In the genomic region with DNA sequence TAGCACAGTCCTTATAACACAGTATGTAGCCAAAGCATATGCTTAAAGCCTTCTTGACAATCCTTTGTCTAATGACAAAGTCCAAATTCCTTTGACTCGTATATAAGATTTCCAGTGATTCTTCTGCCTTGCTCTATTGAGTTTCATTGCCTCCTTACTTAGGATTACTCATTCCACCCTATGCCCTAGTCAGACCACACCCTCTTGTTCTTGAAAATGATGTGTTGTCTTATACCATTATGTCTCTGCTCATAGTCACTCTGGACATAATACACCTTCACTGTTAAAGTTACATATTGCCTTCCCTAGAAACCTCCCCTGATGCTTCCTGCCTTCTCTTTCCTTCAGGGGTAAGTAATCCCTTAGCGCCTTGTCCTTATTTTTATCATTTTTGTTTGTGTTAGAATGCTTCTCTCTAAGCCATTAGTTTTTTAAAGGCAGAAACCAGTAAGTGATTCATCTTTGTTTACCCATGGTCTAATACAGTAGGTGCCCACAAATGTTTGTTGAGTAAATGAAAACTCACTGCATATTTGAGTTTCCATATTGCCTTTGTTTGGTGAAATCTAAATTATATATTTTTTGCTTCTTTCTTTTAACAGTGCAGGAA, we compare ENCODE assay signal across 11 cellular contexts. TPM values are rescaled to one million over a fixed set of nuclear protein-coding genes. Genes with fewer than 3 reads are reported as not detected.
DNase-seq lines count a peak whose midpoint lies in the region; ATAC-seq and TF ChIP-seq lines count a peak whose summit lies in the region.
"Had no signal": no experiment of that assay in that cellular context is flagged by ENCODE, and none has a peak within 500 bp of the region (broad histone marks: within the 10 kb centered on the region; RNA-seq: fewer than 3 reads in every experiment).

No MANE protein-coding gene starts in this region.

- no peak overlapping the region for H3K4me3 Mint-ChIP-seq in activated T-helper 17 cell treated with anti-CD3 and anti-CD28 coated beads, Interleukin-2, amount 50 U/mL, for 72 hours

- H3K14ac ChIP-seq in neuronal stem cell (ENCODE audit: low read length), result no peak overlapping the region

- no peaks in the 10 kb centered on the region for H3K79me1 ChIP-seq in neuronal stem cell (ENCODE audit: low read depth, low read length)

- H3K36me3 ChIP-seq in neuronal stem cell (replicated peaks in 1 of 2; ENCODE audit: control insufficient read depth in 2 of 2, insufficient read depth in 2 of 2, low read length in 2 of 2) (no peaks in the 10 kb centered on the region), adrenal gland (replicated peaks in 1 of 2) (no peaks in the 10 kb centered on the region)
- H3K36me3 ChIP-seq: right lobe of liver had no signal

- no peak overlapping the region for H3K18ac ChIP-seq in neuronal stem cell (ENCODE audit: low read length)

- H3K9ac ChIP-seq in neuronal stem cell (ENCODE audit: low read depth, low read length, poor library complexity), result no peak overlapping the region

- H4K91ac ChIP-seq in neuronal stem cell (ENCODE audit: low read depth, low read length, poor library complexity), result no peak overlapping the region

- H3K4me3 ChIP-seq in neuronal stem cell (ENCODE audit: low read length in 2 of 2) (no peak overlapping the region), adrenal gland (no peak overlapping the region)
- H3K4me3 ChIP-seq: right lobe of liver had no signal

- no peaks in the 10 kb centered on the region for H3K9me3 ChIP-seq in neuronal stem cell (replicated peaks in 1 of 2; ENCODE audit: control insufficient read depth in 2 of 2, insufficient read depth in 1 of 2, low read depth in 1 of 2, low read length in 2 of 2)
- no peaks in the 10 kb centered on the region for H3K9me3 ChIP-seq in adrenal gland (replicated peaks in 1 of 3)
- H3K9me3 ChIP-seq: right lobe of liver had no signal

- no peaks in the 10 kb centered on the region for H3K27me3 ChIP-seq in neuronal stem cell (ENCODE audit: control insufficient read depth in 3 of 3, insufficient read depth in 3 of 3, low read depth in 1 of 3, low read length in 3 of 3)
- H3K27me3 ChIP-seq in adrenal gland, result no peaks in the 10 kb centered on the region
- H3K27me3 ChIP-seq: right lobe of liver had no signal

- no peak overlapping the region for H2BK5ac ChIP-seq in neuronal stem cell (ENCODE audit: low read length)

- no peak overlapping the region for H3K23ac ChIP-seq in neuronal stem cell (ENCODE audit: low read depth, low read length, poor library complexity)

- no peak overlapping the region for H3K27ac ChIP-seq in neuronal stem cell (replicated peaks; ENCODE audit: low read length)
- no peak overlapping the region for H3K27ac ChIP-seq in adrenal gland
- H3K27ac ChIP-seq: right lobe of liver had no signal

- no peaks in the 10 kb centered on the region for H3K27me3 Mint-ChIP-seq in activated T-helper 17 cell treated with anti-CD3 and anti-CD28 coated beads, Interleukin-2, amount 50 U/mL, for 72 hours

- H3K4ac ChIP-seq in neuronal stem cell (ENCODE audit: low read length), result no peak overlapping the region

- ATAC-seq in GM18858 (IDR thresholded peaks at IDR 0.05; ENCODE audit: unreplicated experiment), result peak; percentile 61
- ATAC-seq in HG02852 (IDR thresholded peaks at IDR 0.05; ENCODE audit: unreplicated experiment), result peak; percentile 46
- ATAC-seq in activated T-helper 17 cell treated with anti-CD3 and anti-CD28 coated beads, Interleukin-2, amount 50 U/mL, for 72 hours (replicated peaks), result peak; percentile 99
- ATAC-seq in omental fat pad (ENCODE audit: low FRiP score), result peak; percentile 63

- H3K4me1 ChIP-seq in neuronal stem cell (ENCODE audit: control insufficient read depth in 2 of 2, insufficient read depth in 1 of 2, low read depth in 1 of 2, low read length in 2 of 2) (peaks cover 0 to 11% of the 10 kb centered on the region in 2 donors), adrenal gland (replicated peaks in 1 of 2) (peaks cover 0 to 5% of the 10 kb centered on the region in 2 donors)

- no peak overlapping the region for H2BK15ac ChIP-seq in neuronal stem cell (ENCODE audit: low read length)

- H3K9me3 Mint-ChIP-seq in activated T-helper 17 cell treated with anti-CD3 and anti-CD28 coated beads, Interleukin-2, amount 50 U/mL, for 72 hours, result peaks cover 3% of the 10 kb centered on the region

- H2AFZ ChIP-seq in neuronal stem cell (ENCODE audit: low read length), result no peak overlapping the region

- no peak overlapping the region for H3K4me2 ChIP-seq in neuronal stem cell (ENCODE audit: insufficient read depth, low read length, poor library complexity, severe bottlenecking)

- peaks cover 31% of the 10 kb centered on the region for H3K4me1 Mint-ChIP-seq in activated T-helper 17 cell treated with anti-CD3 and anti-CD28 coated beads, Interleukin-2, amount 50 U/mL, for 72 hours

- H3K36me3 Mint-ChIP-seq in activated T-helper 17 cell treated with anti-CD3 and anti-CD28 coated beads, Interleukin-2, amount 50 U/mL, for 72 hours (ENCODE audit: low read depth), result peaks cover under 1% of the 10 kb centered on the region

- H2BK12ac ChIP-seq in neuronal stem cell (ENCODE audit: low read length), result no peak overlapping the region

- TF ChIP-seq POLR2A in adrenal gland (IDR thresholded peaks at IDR 0.05), result no peak

- no peak for TF ChIP-seq CTCF in omental fat pad (IDR thresholded peaks at IDR 0.05)
- TF ChIP-seq CTCF in adrenal gland (IDR thresholded peaks at IDR 0.05), result no peak
- no peak for TF ChIP-seq CTCF in GM10266 (IDR thresholded peaks at IDR 0.05; ENCODE audit: control insufficient read depth, insufficient read depth, low read depth, missing control alignments)

- intact Hi-C loops in adrenal gland (cut with DNase I), result no loop called here

- no peak overlapping the region for H4K8ac ChIP-seq in neuronal stem cell (ENCODE audit: low read depth, low read length)

- DNase-seq in omental fat pad (ENCODE audit: low spot score), result no peak
- no peak for DNase-seq in neuronal stem cell (ENCODE audit: low spot score)
- DNase-seq in adrenal gland, result no peak
- no peak for DNase-seq in activated CD4-positive, alpha-beta T cell treated with anti-CD3 and anti-CD28 coated beads, Interleukin-2, amount 50 U/mL, for 4 hours
- DNase-seq in GM10266 (ENCODE audit: extremely low spot score), result no peak
- DNase-seq: central memory CD4-positive, alpha-beta T cell; NCI-H526; right lobe of liver had no signal

- no peak overlapping the region for H2AK5ac ChIP-seq in neuronal stem cell (ENCODE audit: low read depth, low read length)

- H3K27ac Mint-ChIP-seq in activated T-helper 17 cell treated with anti-CD3 and anti-CD28 coated beads, Interleukin-2, amount 50 U/mL, for 72 hours, result no peak overlapping the region

- no CpG with 5 or more reads among the region's 2 CpGs for WGBS in neuronal stem cell (ENCODE audit: extremely low coverage in 2 of 2, insufficient read length in 2 of 2, insufficient replicate concordance in 1 of 2), 2 donors
- WGBS in adrenal gland, 4 donors, result 93 to 97% (median 96%) methylated on average over 2 of the region's 2 CpGs

- H2BK120ac ChIP-seq in neuronal stem cell (ENCODE audit: low read depth, low read length), result no peak overlapping the region

RNA-seq across cellular contexts. Expression of gene GPD2, which starts 19.3 kb away (rescaled TPM):
- 10 to 100 TPM; 14.9 to 31.6 TPM for total RNA-seq in activated T-helper 17 cell treated with anti-CD3 and anti-CD28 coated beads, Interleukin-2, amount 50 U/mL, for 72 hours
- total RNA-seq in omental fat pad (10 to 100 TPM; 38.7 to 62.9 (median 40.7) TPM), adrenal gland (10 to 100 TPM; 10.7 to 33.8 (median 16.2) TPM)
- 24.9 TPM for polyA plus RNA-seq in neuronal stem cell (2013, experiment 1 of 2)
- polyA plus RNA-seq in neuronal stem cell (2013, experiment 2 of 2), result 27.8 TPM
- polyA plus RNA-seq in adrenal gland, result 10 to 100 TPM in 1 of 3 donors, 1 to 10 TPM in 2; 4.5 to 14.0 (median 5.0) TPM

Comparison
In these comparisons a context has a peak if more than half of its experiments do, and no peak if none do; other contexts are left out.
1. ATAC-seq: peak in every context shown above with its lines; median percentile 99 in activated T-helper 17 cell treated with anti-CD3 and anti-CD28 coated beads, Interleukin-2, amount 50 U/mL, for 72 hours; 63 in omental fat pad; 61 in GM18858; 46 in HG02852.